In genomic region chr10:108574233-108574632, GRCh38 we compare ENCODE assay signal across 30 cellular contexts.
"Had no signal": no experiment of that assay in that cellular context is flagged by ENCODE, and none has a peak within 500 bp of the region (broad histone marks: within the 10 kb centered on the region; RNA-seq: fewer than 3 reads in every experiment).

No MANE protein-coding gene starts in this region.

- H3K27me3 Mint-ChIP-seq: activated CD4-positive, alpha-beta memory T cell treated with anti-CD3 and anti-CD28 coated beads, Interleukin-2, amount 10 ng/mL, durations not matched to agents 7 days and 5 days; activated CD4-positive, alpha-beta T cell treated with anti-CD3 and anti-CD28 coated beads, Interleukin-2, amount 10 ng/mL, durations not matched to agents 7 days and 5 days; activated naive CD4-positive, alpha-beta T cell treated with anti-CD3 and anti-CD28 coated beads, Interleukin-2, amount 10 ng/mL, durations not matched to agents 7 days and 5 days; activated naive CD8-positive, alpha-beta T cell treated with anti-CD3 and anti-CD28 coated beads, Interleukin-2, amount 10 ng/mL, durations not matched to agents 7 days and 5 days; activated T-cell treated with anti-CD3 and anti-CD28 coated beads, Interleukin-2, amount 50 U/mL, for 24 hours; brain had no signal

- H2AFZ ChIP-seq: hepatocyte had no signal

- H3K27ac Mint-ChIP-seq: activated CD4-positive, alpha-beta memory T cell treated with anti-CD3 and anti-CD28 coated beads, Interleukin-2, amount 10 ng/mL, durations not matched to agents 7 days and 5 days; activated CD4-positive, alpha-beta T cell treated with anti-CD3 and anti-CD28 coated beads, Interleukin-2, amount 10 ng/mL, durations not matched to agents 7 days and 5 days; activated naive CD4-positive, alpha-beta T cell treated with anti-CD3 and anti-CD28 coated beads, Interleukin-2, amount 10 ng/mL, durations not matched to agents 7 days and 5 days; activated naive CD4-positive, alpha-beta T cell treated with anti-CD3 and anti-CD28 coated beads, Interleukin-2, amount 50 U/mL, for 72 hours; activated naive CD8-positive, alpha-beta T cell treated with anti-CD3 and anti-CD28 coated beads, Interleukin-2, amount 10 ng/mL, durations not matched to agents 7 days and 5 days; activated T-cell treated with anti-CD3 and anti-CD28 coated beads, Interleukin-2, amount 50 U/mL, for 24 hours; activated T-cell treated with anti-CD3 and anti-CD28 coated beads, Interleukin-2, amount 50 U/mL, for 72 hours; brain had no signal

- H3K4me1 Mint-ChIP-seq: activated CD4-positive, alpha-beta memory T cell treated with anti-CD3 and anti-CD28 coated beads, Interleukin-2, amount 10 ng/mL, durations not matched to agents 7 days and 5 days; activated CD4-positive, alpha-beta T cell treated with anti-CD3 and anti-CD28 coated beads, Interleukin-2, amount 10 ng/mL, durations not matched to agents 7 days and 5 days; activated naive CD4-positive, alpha-beta T cell treated with anti-CD3 and anti-CD28 coated beads, Interleukin-2, amount 10 ng/mL, durations not matched to agents 7 days and 5 days; activated naive CD8-positive, alpha-beta T cell treated with anti-CD3 and anti-CD28 coated beads, Interleukin-2, amount 10 ng/mL, durations not matched to agents 7 days and 5 days had no signal

- H3K36me3 ChIP-seq: ascending aorta, breast epithelium, cardiac muscle cell, colonic mucosa, esophagus squamous epithelium, gastroesophageal sphincter, heart right ventricle had no signal

- H3K9me3 Mint-ChIP-seq: activated CD4-positive, alpha-beta memory T cell treated with anti-CD3 and anti-CD28 coated beads, Interleukin-2, amount 10 ng/mL, durations not matched to agents 7 days and 5 days; activated CD4-positive, alpha-beta T cell treated with anti-CD3 and anti-CD28 coated beads, Interleukin-2, amount 10 ng/mL, durations not matched to agents 7 days and 5 days; activated naive CD8-positive, alpha-beta T cell treated with anti-CD3 and anti-CD28 coated beads, Interleukin-2, amount 10 ng/mL, durations not matched to agents 7 days and 5 days; brain had no signal

- DNase-seq: activated CD4-positive, alpha-beta memory T cell treated with anti-CD3 and anti-CD28 coated beads, Interleukin-2, amount 10 ng/mL, durations not matched to agents 7 days and 5 days; activated CD4-positive, alpha-beta T cell treated with anti-CD3 and anti-CD28 coated beads for 4 hours; activated CD4-positive, alpha-beta T cell treated with anti-CD3 and anti-CD28 coated beads, Interleukin-2, amount 10 ng/mL, durations not matched to agents 7 days and 5 days; activated CD4-positive, alpha-beta T cell treated with anti-CD3 and anti-CD28 coated beads, Interleukin-2, amount 50 U/mL, for 4 hours; activated CD4-positive, CD25-positive, alpha-beta regulatory T cell; activated CD4-positive, CD25-positive, alpha-beta regulatory T cell treated with anti-CD3 and anti-CD28 coated beads, Interleukin-2, amount 50 U/mL, for 72 hours; activated CD8-positive, alpha-beta memory T cell treated with anti-CD3 and anti-CD28 coated beads, Interleukin-2, amount 50 U/mL, for 48 hours; activated gamma-delta T cell; activated naive CD4-positive, alpha-beta T cell; activated naive CD4-positive, alpha-beta T cell treated with anti-CD3 and anti-CD28 coated beads, Interleukin-2, amount 10 ng/mL, durations not matched to agents 7 days and 5 days; activated naive CD8-positive, alpha-beta T cell treated with anti-CD3 and anti-CD28 coated beads, Interleukin-2, amount 10 ng/mL, durations not matched to agents 7 days and 5 days; activated T-cell treated with anti-CD3 and anti-CD28 coated beads for 4 hours; activated T-cell treated with anti-CD3 and anti-CD28 coated beads, Interleukin-2, amount 50 U/mL, for 24 hours; activated T-cell treated with anti-CD3 and anti-CD28 coated beads, Interleukin-2, amount 50 U/mL, for 72 hours; central memory CD4-positive, alpha-beta T cell; cerebellar nuclear complex; colonic mucosa; effector CD8-positive, alpha-beta T cell; esophagus squamous epithelium; foreskin melanocyte; heart right ventricle; T1000 had no signal

- H3K4me3 Mint-ChIP-seq: activated CD4-positive, alpha-beta memory T cell treated with anti-CD3 and anti-CD28 coated beads, Interleukin-2, amount 10 ng/mL, durations not matched to agents 7 days and 5 days; activated CD4-positive, alpha-beta T cell treated with anti-CD3 and anti-CD28 coated beads, Interleukin-2, amount 10 ng/mL, durations not matched to agents 7 days and 5 days; activated naive CD4-positive, alpha-beta T cell treated with anti-CD3 and anti-CD28 coated beads, Interleukin-2, amount 10 ng/mL, durations not matched to agents 7 days and 5 days; activated naive CD8-positive, alpha-beta T cell treated with anti-CD3 and anti-CD28 coated beads, Interleukin-2, amount 10 ng/mL, durations not matched to agents 7 days and 5 days; activated T-cell treated with anti-CD3 and anti-CD28 coated beads, Interleukin-2, amount 50 U/mL, for 24 hours; activated T-cell treated with anti-CD3 and anti-CD28 coated beads, Interleukin-2, amount 50 U/mL, for 72 hours; brain had no signal

- H3K27ac ChIP-seq: ascending aorta, breast epithelium, cardiac muscle cell, colonic mucosa, epithelial cell of prostate, esophagus squamous epithelium, gastroesophageal sphincter, heart right ventricle, hepatocyte had no signal

- H3K4me2 ChIP-seq: hepatocyte had no signal

- H3K27me3 ChIP-seq: ascending aorta, breast epithelium, cardiac muscle cell, colonic mucosa, esophagus squamous epithelium, gastroesophageal sphincter, heart right ventricle, hepatocyte had no signal

- H3K36me3 Mint-ChIP-seq: activated naive CD4-positive, alpha-beta T cell treated with anti-CD3 and anti-CD28 coated beads, Interleukin-2, amount 10 ng/mL, durations not matched to agents 7 days and 5 days; activated naive CD4-positive, alpha-beta T cell treated with anti-CD3 and anti-CD28 coated beads, Interleukin-2, amount 50 U/mL, for 72 hours; activated naive CD8-positive, alpha-beta T cell treated with anti-CD3 and anti-CD28 coated beads, Interleukin-2, amount 10 ng/mL, durations not matched to agents 7 days and 5 days; brain had no signal

- H3K4me3 ChIP-seq: ascending aorta, breast epithelium, cardiac muscle cell, colonic mucosa, esophagus squamous epithelium, gastroesophageal sphincter, heart right ventricle, hepatocyte had no signal

- H3K9me3 ChIP-seq: ascending aorta, breast epithelium, colonic mucosa, esophagus squamous epithelium, gastroesophageal sphincter, heart right ventricle had no signal

- ATAC-seq: activated naive CD4-positive, alpha-beta T cell treated with anti-CD3 and anti-CD28 coated beads, Interleukin-2, amount 50 U/mL, for 72 hours; activated T-cell treated with anti-CD3 and anti-CD28 coated beads, Interleukin-2, amount 50 U/mL, for 72 hours; gastroesophageal sphincter; heart right ventricle had no signal

- H3K79me2 ChIP-seq: hepatocyte had no signal
